ENCODE assay signal across 8 cellular contexts in genomic region chr20:31543966-31544598, GRCh38. TPM values are rescaled to one million over a fixed set of nuclear protein-coding genes. Genes with fewer than 3 reads are reported as not detected.
A peak's percentile ranks its signal among the peaks of the same experiment; 100 is the strongest.
DNase-seq lines count a peak whose midpoint lies in the region; FAIRE-seq and TF ChIP-seq lines count a peak whose summit lies in the region.

No MANE protein-coding gene starts in this region.

- H3K27me3 Mint-ChIP-seq in mesothelial cell of epicardium (ENCODE audit: low read depth): no peaks in the 10 kb centered on the region

- TF ChIP-seq EP300 in Ishikawa (IDR thresholded peaks at IDR 0.05; ENCODE audit: borderline replicate concordance): no peak

- no peaks in the 10 kb centered on the region for H3K9me3 Mint-ChIP-seq in mesothelial cell of epicardium

- no peak for TF ChIP-seq POLR2A in GM12891 (IDR thresholded peaks at IDR 0.05; ENCODE audit: low read depth, low read length)

- H3K4me3 Mint-ChIP-seq in mesothelial cell of epicardium: no peak overlapping the region

- peak overlapping the region; percentile 85 for H3K27ac Mint-ChIP-seq in mesothelial cell of epicardium

- FAIRE-seq in GM12891 (lab: Jason Lieb, UNC): no peak

- peaks cover 27% of the 10 kb centered on the region for H3K36me3 ChIP-seq in H7 (replicated peaks; ENCODE audit: control insufficient read depth, insufficient read depth, low read length)

- TF ChIP-seq CTCF in AG09309 (IDR thresholded peaks at IDR 0.05; ENCODE audit: control insufficient read depth, insufficient read depth, low read depth, low read length, missing control alignments) (no peak), cardiac fibroblast (IDR thresholded peaks at IDR 0.05; ENCODE audit: low read depth, low read length) (no peak), mesothelial cell of epicardium (IDR thresholded peaks at IDR 0.05; ENCODE audit: unreplicated experiment) (no peak)

- DNase-seq in AG09309 (ENCODE audit: low read depth): peak; percentile 95
- peak; percentile 91 to 92 for DNase-seq in cardiac fibroblast (ENCODE audit: low read depth in 2 of 2)
- DNase-seq in mesothelial cell of epicardium (ENCODE audit: low spot score in 2 of 2, unreplicated experiment in 2 of 2): no peak
- no peak for DNase-seq in H7
- DNase-seq in mucosa of gallbladder (ENCODE audit: low spot score): no peak
- DNase-seq in GM12891 (ENCODE audit: insufficient read length, low spot score): no peak
- DNase-seq in GF-D8 (lab: John Stamatoyannopoulos, UW): no peak

- no peak overlapping the region for H3K4me3 ChIP-seq in AG09309 (ENCODE audit: control insufficient read depth, low read depth, low read length)
- no peak overlapping the region for H3K4me3 ChIP-seq in cardiac fibroblast (replicated peaks in 1 of 2; ENCODE audit: low read depth in 2 of 2, low read length in 2 of 2)
- H3K4me3 ChIP-seq in H7 (ENCODE audit: insufficient read depth, low read depth, low read length): no peak overlapping the region

- TF ChIP-seq RAD21 in Ishikawa (IDR thresholded peaks at IDR 0.05; ENCODE audit: low read depth): no peak

- peaks cover 10% of the 10 kb centered on the region for H3K36me3 Mint-ChIP-seq in mesothelial cell of epicardium

- H3K4me1 Mint-ChIP-seq in mesothelial cell of epicardium: peaks cover 40% of the 10 kb centered on the region

- no peaks in the 10 kb centered on the region for H3K27me3 ChIP-seq in H7 (ENCODE audit: control insufficient read depth, insufficient read depth, low read length)

TF ChIP-seq in Ishikawa, 13 proteins besides CTCF, POLR2A, EP300 and RAD21:
- TF ChIP-seq CREB1 (IDR thresholded peaks at IDR 0.05; ENCODE audit: low read depth): no peak
- TF ChIP-seq, protein P1, sequence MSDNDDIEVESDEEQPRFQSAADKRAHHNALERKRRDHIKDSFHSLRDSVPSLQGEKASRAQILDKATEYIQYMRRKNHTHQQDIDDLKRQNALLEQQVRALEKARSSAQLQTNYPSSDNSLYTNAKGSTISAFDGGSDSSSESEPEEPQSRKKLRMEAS (IDR thresholded peaks at IDR 0.05): peak; percentile 35; the same call in 1 of the 2 replicates
- TF ChIP-seq TEAD4 (IDR thresholded peaks at IDR 0.05): no peak
- TF ChIP-seq CEBPB (IDR thresholded peaks at IDR 0.05): no peak
- TF ChIP-seq FOXM1 (IDR thresholded peaks at IDR 0.05; ENCODE audit: borderline replicate concordance, low read depth): no peak

TF ChIP-seq in GM12891, 5 proteins besides CTCF, POLR2A, EP300 and RAD21:
- TF ChIP-seq PAX5 (IDR thresholded peaks at IDR 0.05; ENCODE audit: insufficient read depth, low read length, severe bottlenecking): no peak
- no peak for TF ChIP-seq POU2F2 (IDR thresholded peaks at IDR 0.05; ENCODE audit: low read depth, low read length)
- no peak for TF ChIP-seq TAF1 (IDR thresholded peaks at IDR 0.05; ENCODE audit: low read depth, low read length)
- TF ChIP-seq POLR2AphosphoS5 (IDR thresholded peaks at IDR 0.05; ENCODE audit: low read depth, low read length): no peak
- TF ChIP-seq SPI1 (IDR thresholded peaks at IDR 0.05; ENCODE audit: low read depth, low read length): no peak

RNA-seq across cellular contexts. Expression of gene HM13, which starts 29.8 kb away (rescaled TPM):
- total RNA-seq in mesothelial cell of epicardium (140 to 143 TPM (median 140 TPM) in 3 replicates), mucosa of gallbladder (204 TPM)
- 63.9 and 65.0 TPM in 2 replicates for total RNA-seq in H7 (2014; rRNA removed; shearing (Covaris generic))
- 53.6 TPM for polyA plus RNA-seq in GM12891 (2012; ENCODE audit: low read depth, missing spikeins)

Comparison
In these comparisons a context has a peak if more than half of its experiments do, and no peak if none do; other contexts are left out.
1. DNase-seq: peak in AG09309 (single experiment) and cardiac fibroblast (2 of 2); none in mesothelial cell of epicardium (0 of 2), H7 (single experiment), mucosa of gallbladder (single experiment), GM12891 (single experiment) and GF-D8 (single experiment).